1 cellular context compared by ENCODE assay signal in the genomic region with DNA sequence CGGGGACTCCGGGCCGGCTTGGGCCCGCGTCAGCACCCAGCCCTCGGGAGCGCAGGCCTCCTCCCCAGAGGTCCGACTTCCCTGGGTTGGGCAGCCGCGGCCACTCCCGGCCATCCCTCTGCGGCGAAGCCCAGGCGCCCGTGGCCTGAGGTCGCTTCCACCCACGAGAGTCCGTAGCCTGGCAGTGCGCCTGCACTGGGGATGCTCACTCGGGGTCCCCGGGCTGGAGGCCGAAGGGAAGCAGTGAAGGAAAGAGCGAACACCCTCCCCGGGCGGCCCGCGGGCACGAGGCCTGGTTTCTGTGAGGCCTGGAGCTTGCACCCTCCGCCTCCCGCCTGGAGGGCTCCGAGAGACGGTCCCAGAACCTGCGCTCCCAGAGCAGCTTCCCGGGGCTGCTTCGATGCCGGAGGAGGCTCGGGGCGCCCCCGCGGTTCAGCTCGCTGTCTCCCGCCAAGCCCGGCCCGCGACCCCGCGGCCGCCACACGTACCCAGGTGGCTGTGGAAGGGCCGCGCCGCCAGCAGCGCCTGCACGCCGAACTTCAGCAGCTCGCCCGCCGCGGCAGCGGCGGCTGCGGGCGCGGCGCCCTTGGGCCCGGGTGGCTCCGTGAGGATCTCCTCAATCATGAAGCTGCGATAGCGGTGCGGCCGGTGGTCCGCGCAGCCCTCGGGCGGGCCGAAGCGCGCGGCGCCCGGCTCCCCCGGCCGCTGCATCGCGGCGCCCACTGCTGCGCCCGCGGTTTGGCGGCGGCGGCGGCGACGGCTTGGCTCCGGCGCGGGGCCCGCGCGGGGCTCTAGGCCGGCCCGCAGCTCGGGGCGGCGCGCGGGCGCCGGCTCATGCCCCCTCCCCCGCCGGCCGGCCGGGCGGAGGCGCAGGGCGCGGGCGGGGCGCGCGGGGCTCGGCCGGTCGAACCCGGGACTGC.
TF ChIP-seq lines count a peak whose summit lies in the region.

A gene with protein sequence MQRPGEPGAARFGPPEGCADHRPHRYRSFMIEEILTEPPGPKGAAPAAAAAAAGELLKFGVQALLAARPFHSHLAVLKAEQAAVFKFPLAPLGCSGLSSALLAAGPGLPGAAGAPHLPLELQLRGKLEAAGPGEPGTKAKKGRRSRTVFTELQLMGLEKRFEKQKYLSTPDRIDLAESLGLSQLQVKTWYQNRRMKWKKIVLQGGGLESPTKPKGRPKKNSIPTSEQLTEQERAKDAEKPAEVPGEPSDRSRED (minus strand): TSS at position 920 of the 920 bp plus-strand sequence. CDS start 209 bp downstream, at position 711.

TF ChIP-seq in IMR-90, 13 proteins besides CTCF, POLR2A, EP300 and RAD21 (continued from another document):
- TF ChIP-seq MXI1 (IDR thresholded peaks at IDR 0.05; ENCODE audit: borderline replicate concordance, low read depth, low read length) (no peak), RCOR1 (IDR thresholded peaks at IDR 0.05; ENCODE audit: insufficient replicate concordance, low read length) (no peak), NFE2L2 (IDR thresholded peaks at IDR 0.05; ENCODE audit: low read depth, low read length) (no peak), MAFK (IDR thresholded peaks at IDR 0.05; ENCODE audit: low read depth, low read length) (no peak), BHLHE40 (IDR thresholded peaks at IDR 0.05; ENCODE audit: low read depth, low read length) (no peak), CHD1 (IDR thresholded peaks at IDR 0.05; ENCODE audit: low read depth, low read length) (no peak), RFX5 (IDR thresholded peaks at IDR 0.05; ENCODE audit: low read depth, low read length) (no peak), CEBPB (IDR thresholded peaks at IDR 0.05; ENCODE audit: low read depth, low read length) (no peak)
- TF ChIP-seq, protein P1, sequence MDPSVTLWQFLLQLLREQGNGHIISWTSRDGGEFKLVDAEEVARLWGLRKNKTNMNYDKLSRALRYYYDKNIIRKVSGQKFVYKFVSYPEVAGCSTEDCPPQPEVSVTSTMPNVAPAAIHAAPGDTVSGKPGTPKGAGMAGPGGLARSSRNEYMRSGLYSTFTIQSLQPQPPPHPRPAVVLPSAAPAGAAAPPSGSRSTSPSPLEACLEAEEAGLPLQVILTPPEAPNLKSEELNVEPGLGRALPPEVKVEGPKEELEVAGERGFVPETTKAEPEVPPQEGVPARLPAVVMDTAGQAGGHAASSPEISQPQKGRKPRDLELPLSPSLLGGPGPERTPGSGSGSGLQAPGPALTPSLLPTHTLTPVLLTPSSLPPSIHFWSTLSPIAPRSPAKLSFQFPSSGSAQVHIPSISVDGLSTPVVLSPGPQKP (IDR thresholded peaks at IDR 0.05; ENCODE audit: borderline replicate concordance, low read depth, low read length) = no peak
- TF ChIP-seq, protein P2, sequence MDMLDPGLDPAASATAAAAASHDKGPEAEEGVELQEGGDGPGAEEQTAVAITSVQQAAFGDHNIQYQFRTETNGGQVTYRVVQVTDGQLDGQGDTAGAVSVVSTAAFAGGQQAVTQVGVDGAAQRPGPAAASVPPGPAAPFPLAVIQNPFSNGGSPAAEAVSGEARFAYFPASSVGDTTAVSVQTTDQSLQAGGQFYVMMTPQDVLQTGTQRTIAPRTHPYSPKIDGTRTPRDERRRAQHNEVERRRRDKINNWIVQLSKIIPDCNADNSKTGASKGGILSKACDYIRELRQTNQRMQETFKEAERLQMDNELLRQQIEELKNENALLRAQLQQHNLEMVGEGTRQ (IDR thresholded peaks at IDR 0.05; ENCODE audit: low read depth, low read length) = no peak
